Comparison of ENCODE assay signal across 1 cellular context in genomic region chr5:169637085-169637855, GRCh38.
TF ChIP-seq lines count a peak whose summit lies in the region.

TSS of gene DOCK2 (plus strand) at chr5:169637275. CDS start at chr5:169637327, 52 bp downstream.

TF ChIP-seq in K562, 482 proteins besides CTCF, POLR2A, EP300 and RAD21 (continued from another document and continues in another):
- TF ChIP-seq, protein P1, sequence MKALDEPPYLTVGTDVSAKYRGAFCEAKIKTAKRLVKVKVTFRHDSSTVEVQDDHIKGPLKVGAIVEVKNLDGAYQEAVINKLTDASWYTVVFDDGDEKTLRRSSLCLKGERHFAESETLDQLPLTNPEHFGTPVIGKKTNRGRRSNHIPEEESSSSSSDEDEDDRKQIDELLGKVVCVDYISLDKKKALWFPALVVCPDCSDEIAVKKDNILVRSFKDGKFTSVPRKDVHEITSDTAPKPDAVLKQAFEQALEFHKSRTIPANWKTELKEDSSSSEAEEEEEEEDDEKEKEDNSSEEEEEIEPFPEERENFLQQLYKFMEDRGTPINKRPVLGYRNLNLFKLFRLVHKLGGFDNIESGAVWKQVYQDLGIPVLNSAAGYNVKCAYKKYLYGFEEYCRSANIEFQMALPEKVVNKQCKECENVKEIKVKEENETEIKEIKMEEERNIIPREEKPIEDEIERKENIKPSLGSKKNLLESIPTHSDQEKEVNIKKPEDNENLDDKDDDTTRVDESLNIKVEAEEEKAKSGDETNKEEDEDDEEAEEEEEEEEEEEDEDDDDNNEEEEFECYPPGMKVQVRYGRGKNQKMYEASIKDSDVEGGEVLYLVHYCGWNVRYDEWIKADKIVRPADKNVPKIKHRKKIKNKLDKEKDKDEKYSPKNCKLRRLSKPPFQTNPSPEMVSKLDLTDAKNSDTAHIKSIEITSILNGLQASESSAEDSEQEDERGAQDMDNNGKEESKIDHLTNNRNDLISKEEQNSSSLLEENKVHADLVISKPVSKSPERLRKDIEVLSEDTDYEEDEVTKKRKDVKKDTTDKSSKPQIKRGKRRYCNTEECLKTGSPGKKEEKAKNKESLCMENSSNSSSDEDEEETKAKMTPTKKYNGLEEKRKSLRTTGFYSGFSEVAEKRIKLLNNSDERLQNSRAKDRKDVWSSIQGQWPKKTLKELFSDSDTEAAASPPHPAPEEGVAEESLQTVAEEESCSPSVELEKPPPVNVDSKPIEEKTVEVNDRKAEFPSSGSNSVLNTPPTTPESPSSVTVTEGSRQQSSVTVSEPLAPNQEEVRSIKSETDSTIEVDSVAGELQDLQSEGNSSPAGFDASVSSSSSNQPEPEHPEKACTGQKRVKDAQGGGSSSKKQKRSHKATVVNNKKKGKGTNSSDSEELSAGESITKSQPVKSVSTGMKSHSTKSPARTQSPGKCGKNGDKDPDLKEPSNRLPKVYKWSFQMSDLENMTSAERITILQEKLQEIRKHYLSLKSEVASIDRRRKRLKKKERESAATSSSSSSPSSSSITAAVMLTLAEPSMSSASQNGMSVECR (CRISPR knock-in tag; IDR thresholded peaks at IDR 0.05) = peak; percentile 8; the same call in 1 of the 2 replicates
- peak; percentile 46 for TF ChIP-seq KDM5B (IDR thresholded peaks at IDR 0.05; ENCODE audit: insufficient replicate concordance, low read depth, low read length)
- TF ChIP-seq, protein P2, sequence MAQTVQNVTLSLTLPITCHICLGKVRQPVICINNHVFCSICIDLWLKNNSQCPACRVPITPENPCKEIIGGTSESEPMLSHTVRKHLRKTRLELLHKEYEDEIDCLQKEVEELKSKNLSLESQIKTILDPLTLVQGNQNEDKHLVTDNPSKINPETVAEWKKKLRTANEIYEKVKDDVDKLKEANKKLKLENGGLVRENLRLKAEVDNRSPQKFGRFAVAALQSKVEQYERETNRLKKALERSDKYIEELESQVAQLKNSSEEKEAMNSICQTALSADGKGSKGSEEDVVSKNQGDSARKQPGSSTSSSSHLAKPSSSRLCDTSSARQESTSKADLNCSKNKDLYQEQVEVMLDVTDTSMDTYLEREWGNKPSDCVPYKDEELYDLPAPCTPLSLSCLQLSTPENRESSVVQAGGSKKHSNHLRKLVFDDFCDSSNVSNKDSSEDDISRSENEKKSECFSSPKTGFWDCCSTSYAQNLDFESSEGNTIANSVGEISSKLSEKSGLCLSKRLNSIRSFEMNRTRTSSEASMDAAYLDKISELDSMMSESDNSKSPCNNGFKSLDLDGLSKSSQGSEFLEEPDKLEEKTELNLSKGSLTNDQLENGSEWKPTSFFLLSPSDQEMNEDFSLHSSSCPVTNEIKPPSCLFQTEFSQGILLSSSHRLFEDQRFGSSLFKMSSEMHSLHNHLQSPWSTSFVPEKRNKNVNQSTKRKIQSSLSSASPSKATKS (CRISPR knock-in tag; IDR thresholded peaks at IDR 0.05) = no peak
- no peak for TF ChIP-seq EZH2 (IDR thresholded peaks at IDR 0.05; ENCODE audit: borderline replicate concordance, low read depth, low read length)
- TF ChIP-seq NFYB (IDR thresholded peaks at IDR 0.05; ENCODE audit: extremely low read depth, insufficient read length) = no peak
- TF ChIP-seq, protein P3, sequence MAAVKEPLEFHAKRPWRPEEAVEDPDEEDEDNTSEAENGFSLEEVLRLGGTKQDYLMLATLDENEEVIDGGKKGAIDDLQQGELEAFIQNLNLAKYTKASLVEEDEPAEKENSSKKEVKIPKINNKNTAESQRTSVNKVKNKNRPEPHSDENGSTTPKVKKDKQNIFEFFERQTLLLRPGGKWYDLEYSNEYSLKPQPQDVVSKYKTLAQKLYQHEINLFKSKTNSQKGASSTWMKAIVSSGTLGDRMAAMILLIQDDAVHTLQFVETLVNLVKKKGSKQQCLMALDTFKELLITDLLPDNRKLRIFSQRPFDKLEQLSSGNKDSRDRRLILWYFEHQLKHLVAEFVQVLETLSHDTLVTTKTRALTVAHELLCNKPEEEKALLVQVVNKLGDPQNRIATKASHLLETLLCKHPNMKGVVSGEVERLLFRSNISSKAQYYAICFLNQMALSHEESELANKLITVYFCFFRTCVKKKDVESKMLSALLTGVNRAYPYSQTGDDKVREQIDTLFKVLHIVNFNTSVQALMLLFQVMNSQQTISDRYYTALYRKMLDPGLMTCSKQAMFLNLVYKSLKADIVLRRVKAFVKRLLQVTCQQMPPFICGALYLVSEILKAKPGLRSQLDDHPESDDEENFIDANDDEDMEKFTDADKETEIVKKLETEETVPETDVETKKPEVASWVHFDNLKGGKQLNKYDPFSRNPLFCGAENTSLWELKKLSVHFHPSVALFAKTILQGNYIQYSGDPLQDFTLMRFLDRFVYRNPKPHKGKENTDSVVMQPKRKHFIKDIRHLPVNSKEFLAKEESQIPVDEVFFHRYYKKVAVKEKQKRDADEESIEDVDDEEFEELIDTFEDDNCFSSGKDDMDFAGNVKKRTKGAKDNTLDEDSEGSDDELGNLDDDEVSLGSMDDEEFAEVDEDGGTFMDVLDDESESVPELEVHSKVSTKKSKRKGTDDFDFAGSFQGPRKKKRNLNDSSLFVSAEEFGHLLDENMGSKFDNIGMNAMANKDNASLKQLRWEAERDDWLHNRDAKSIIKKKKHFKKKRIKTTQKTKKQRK (IDR thresholded peaks at IDR 0.05; ENCODE audit: borderline replicate concordance, low read depth, low read length) = no peak
- no peak for TF ChIP-seq OTX1 (CRISPR knock-in tag; IDR thresholded peaks at IDR 0.05)
- TF ChIP-seq, protein P4, sequence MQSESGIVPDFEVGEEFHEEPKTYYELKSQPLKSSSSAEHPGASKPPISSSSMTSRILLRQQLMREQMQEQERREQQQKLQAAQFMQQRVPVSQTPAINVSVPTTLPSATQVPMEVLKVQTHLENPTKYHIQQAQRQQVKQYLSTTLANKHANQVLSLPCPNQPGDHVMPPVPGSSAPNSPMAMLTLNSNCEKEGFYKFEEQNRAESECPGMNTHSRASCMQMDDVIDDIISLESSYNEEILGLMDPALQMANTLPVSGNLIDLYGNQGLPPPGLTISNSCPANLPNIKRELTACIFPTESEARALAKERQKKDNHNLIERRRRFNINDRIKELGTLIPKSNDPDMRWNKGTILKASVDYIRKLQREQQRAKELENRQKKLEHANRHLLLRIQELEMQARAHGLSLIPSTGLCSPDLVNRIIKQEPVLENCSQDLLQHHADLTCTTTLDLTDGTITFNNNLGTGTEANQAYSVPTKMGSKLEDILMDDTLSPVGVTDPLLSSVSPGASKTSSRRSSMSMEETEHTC (IDR thresholded peaks at IDR 0.05) = no peak
- no peak for TF ChIP-seq CC2D1A (IDR thresholded peaks at IDR 0.05)
- TF ChIP-seq NFIC (IDR thresholded peaks at IDR 0.05) = no peak
- no peak for TF ChIP-seq ZNF449 (CRISPR knock-in tag; IDR thresholded peaks at IDR 0.05)
- TF ChIP-seq MGA (IDR thresholded peaks at IDR 0.05) = peak; percentile 53; the same call in 1 of the 2 replicates
- TF ChIP-seq FOXM1 (IDR thresholded peaks at IDR 0.05; ENCODE audit: low read depth) = no peak
- 0 out of 2 replicates have a peak, but pooled peaks have one; percentile 90 for TF ChIP-seq FOXM1 (CRISPR knock-in tag; IDR thresholded peaks at IDR 0.05; ENCODE audit: low read depth)
- no peak for TF ChIP-seq CREM (IDR thresholded peaks at IDR 0.05; ENCODE audit: low read depth)
- TF ChIP-seq MCM2 (IDR thresholded peaks at IDR 0.05; ENCODE audit: low read depth) = no peak
- TF ChIP-seq ZNF133 (CRISPR knock-in tag; IDR thresholded peaks at IDR 0.05) = no peak
- peak in 1 of 2 experiments; percentile 14; a peak in 2 of 4 replicates for TF ChIP-seq NRF1 (conservative IDR thresholded peaks at IDR 0.05 in 1 of 2, IDR thresholded peaks at IDR 0.05 in 1 of 2)
- TF ChIP-seq ZNF512 (tag; IDR thresholded peaks at IDR 0.05) = no peak
- TF ChIP-seq, protein P5, sequence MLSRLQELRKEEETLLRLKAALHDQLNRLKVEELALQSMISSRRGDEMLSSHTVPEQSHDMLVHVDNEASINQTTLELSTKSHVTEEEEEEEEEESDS (CRISPR knock-in tag; IDR thresholded peaks at IDR 0.05) = no peak
- TF ChIP-seq ZNF134 (CRISPR knock-in tag; conservative IDR thresholded peaks at IDR 0.05) = no peak
